1 cellular context compared by ENCODE assay signal in genomic region chr2:177735318-177735803, GRCh38.
TF ChIP-seq lines count a peak whose summit lies in the region.

No MANE protein-coding gene starts in this region.

TF ChIP-seq in GM23338, 12 proteins besides CTCF, POLR2A, EP300 and RAD21 (continued from another document):
- TF ChIP-seq ZNF114 (CRISPR knock-in tag; IDR thresholded peaks at IDR 0.05) (no peak), STAT1 (IDR thresholded peaks at IDR 0.05; ENCODE audit: unreplicated experiment) (no peak), ETS1 (IDR thresholded peaks at IDR 0.05) (no peak)
TF ChIP-seq in GM23338: peak in this region for 0.
